ENCODE assay signal across 8 cellular contexts in genomic region chr2:128090909-128091690, GRCh38. TPM values are rescaled to one million over a fixed set of nuclear protein-coding genes. Genes with fewer than 3 reads are reported as not detected.
DNase-seq lines count a peak whose midpoint lies in the region; ATAC-seq, FAIRE-seq and TF ChIP-seq lines count a peak whose summit lies in the region.

TSS of gene UGGT1 (plus strand) at chr2:128091200. CDS start at chr2:128091358, 158 bp downstream.

- peaks cover 12 to 43% of the 10 kb centered on the region in 2 experiments for H3K79me2 ChIP-seq in H1 (ENCODE audit: control insufficient read depth in 1 of 2, insufficient read depth in 2 of 2, low read length in 2 of 2)

- H3K4me1 ChIP-seq in H1 (replicated peaks in 1 of 4; ENCODE audit: control insufficient read depth in 3 of 4, insufficient read depth in 4 of 4, low read length in 3 of 4) = no peaks in the 10 kb centered on the region

- no peaks in the 10 kb centered on the region for H3K9me3 Mint-ChIP-seq in memory B cell

- peaks cover 5% of the 10 kb centered on the region; the same call in 1 of the 2 replicates for H3K79me1 ChIP-seq in H1 (ENCODE audit: low read depth, low read length)

- peak within 1 kb of the TSS; percentile 62 for H3K56ac ChIP-seq in H1 (replicated peaks; ENCODE audit: insufficient read length, low read depth, low read length)

- peak within 1 kb of the TSS; percentile 51 for H2BK120ac ChIP-seq in H1 (replicated peaks; ENCODE audit: low read depth, low read length)

- 0 out of 2 replicates have a peak, but pooled peaks cover 3% of the 10 kb centered on the region for H3K23me2 ChIP-seq in H1 (ENCODE audit: low read depth, low read length)

- H3K4me2 ChIP-seq in H1 (ENCODE audit: insufficient read depth in 1 of 2, low read depth in 2 of 2, low read length in 2 of 2) = peak within 1 kb of the TSS; percentile 87 to 90

- no peak for TF ChIP-seq EP300 in H1 (IDR thresholded peaks at IDR 0.05; ENCODE audit: borderline replicate concordance in 1 of 2, low read depth in 2 of 2, low read length in 2 of 2)

- H3K9me3 ChIP-seq in H1 (ENCODE audit: insufficient read depth in 2 of 2, low read depth in 1 of 2, low read length in 1 of 2) = no peaks in the 10 kb centered on the region

- H3K4me3 Mint-ChIP-seq in memory B cell = peak within 1 kb of the TSS; percentile 88

- no peak within 1 kb of the TSS; the same call in 1 of the 2 replicates for H2BK5ac ChIP-seq in H1 (ENCODE audit: low read depth, low read length)

- H3K27me3 Mint-ChIP-seq in memory B cell = no peaks in the 10 kb centered on the region

- WGBS in H1 (ENCODE audit: extremely low coverage in 1 of 2, insufficient coverage in 1 of 2, insufficient read length in 1 of 2, insufficient replicate concordance in 2 of 2, low coverage in 1 of 2, low lambda C conversion rate in 2 of 2, missing lambda C conversion rate in 1 of 2), 2 experiments = 1% methylated on average over 59 of the region's 59 CpGs; no CpG with 5 or more reads in 1 of the 2 experiments

- ATAC-seq in GM21360 (IDR thresholded peaks at IDR 0.05; ENCODE audit: unreplicated experiment) = peak; percentile 90
- peak; percentile 97 for ATAC-seq in memory B cell (ENCODE audit: low read depth)

- H3K27ac Mint-ChIP-seq in memory B cell = peak within 1 kb of the TSS; percentile 87

- H4K5ac ChIP-seq in H1 (ENCODE audit: insufficient read length, low read depth, low read length) = peak within 1 kb of the TSS; percentile 60

- peak within 1 kb of the TSS; percentile 87; the same call in 1 of the 2 replicates for H4K8ac ChIP-seq in H1 (ENCODE audit: extremely low read depth, insufficient read depth, low read length)

- FAIRE-seq in H1 (lab: Jason Lieb, UNC) = peak; percentile 24

- TF ChIP-seq CTCF in H1 (IDR thresholded peaks at IDR 0.05; ENCODE audit: control extremely low read depth in 1 of 3, insufficient read depth in 1 of 3, low read depth in 1 of 3, low read length in 3 of 3) = no peak

- DNase-seq in COLO668 (lab: John Stamatoyannopoulos, UW; ENCODE audit: unreplicated experiment) = peak; percentile 96
- peak; percentile 98 for DNase-seq in HT1080 (ENCODE audit: low read depth)
- peak; percentile 98 for DNase-seq in NOMO-1 treated with DMSO at 0.1 percent for 48 hours (lab: John Stamatoyannopoulos, UW; ENCODE audit: unreplicated experiment)
- peak; percentile 82 to 90 for DNase-seq in activated CD8-positive, alpha-beta memory T cell treated with anti-CD3 and anti-CD28 coated beads for 4 hours (ENCODE audit: low read depth in 2 of 2)
- peak; percentile 89 to 94 for DNase-seq in H1 (ENCODE audit: low read depth in 1 of 2, low spot score in 2 of 2)
- DNase-seq in memory B cell (ENCODE audit: low spot score in 2 of 2) = peak; percentile 87 to 89
- DNase-seq in stimulated activated CD8-positive, alpha-beta memory T cell treated with anti-CD3 and anti-CD28 coated beads, Interleukin-12 subunit alpha, Interleukin-12 subunit beta, amount 100 ng/mL, for 24 hours (ENCODE audit: extremely low read depth) = peak; percentile 77

- peak within 1 kb of the TSS; percentile 87 for H4K91ac ChIP-seq in H1 (replicated peaks; ENCODE audit: insufficient read length, low read length)

- H2BK20ac ChIP-seq in H1 (ENCODE audit: low read length) = no peak within 1 kb of the TSS

- CTCF ChIA-PET in H1 (lab: Charles Lee; ENCODE audit: partially characterized antibody) = interaction anchor here (0.5 to 2.2 kb wide), 10 partner anchors 9 to 300 kb away, joined by 3 to 9 read pairs (median 4); no protein-coding TSS in a partner anchor

- no peak within 1 kb of the TSS for H2BK15ac ChIP-seq in H1 (ENCODE audit: low read length)

- H3K14ac ChIP-seq in H1 (ENCODE audit: insufficient read length) = no peak within 1 kb of the TSS

- no peak within 1 kb of the TSS for H3K18ac ChIP-seq in H1 (ENCODE audit: extremely low read depth, low read length)

- TF ChIP-seq POLR2A in H1 (IDR thresholded peaks at IDR 0.05; ENCODE audit: control extremely low read depth in 1 of 2, low read depth in 2 of 2, low read length in 2 of 2) = peak; percentile 92 to 93

- H2AK5ac ChIP-seq in H1 (ENCODE audit: low read depth, low read length) = no peak within 1 kb of the TSS

- peak within 1 kb of the TSS; percentile 37; the same call in 1 of the 2 replicates for H3K27ac ChIP-seq in H1 (ENCODE audit: low read depth, low read length)

- H3K4me3 ChIP-seq in H1 (ENCODE audit: extremely low read depth in 1 of 4, insufficient read depth in 2 of 4, low read depth in 3 of 4, low read length in 4 of 4) = peak within 1 kb of the TSS; percentile 86 to 90 (median 88)

- peaks cover 2% of the 10 kb centered on the region for H3K36me3 Mint-ChIP-seq in memory B cell

- peak within 1 kb of the TSS; percentile 44 for H3K4ac ChIP-seq in H1 (replicated peaks; ENCODE audit: insufficient read length, low read depth, low read length)

- no peak within 1 kb of the TSS for H3K23ac ChIP-seq in H1 (ENCODE audit: insufficient read length)

- H2AFZ ChIP-seq in H1 (ENCODE audit: low read length) = peak within 1 kb of the TSS; percentile 91

- H2BK12ac ChIP-seq in H1 (ENCODE audit: low read depth, low read length) = no peak within 1 kb of the TSS

- H3K27me3 ChIP-seq in H1 (replicated peaks in 1 of 4; ENCODE audit: control insufficient read depth in 3 of 4, extremely low read depth in 1 of 4, insufficient read depth in 3 of 4, low read length in 3 of 4) = no peaks in the 10 kb centered on the region

- POLR2A ChIA-PET in H1 (lab: Charles Lee; ENCODE audit: partially characterized antibody) = interaction anchor here (0.8 to 1.5 kb wide), 11 partner anchors 9 to 103 kb away, joined by 3 to 5 read pairs (median 3); partner anchors contain the start of gene SAP130

- H4K20me1 ChIP-seq in H1 (replicated peaks in 1 of 2; ENCODE audit: control insufficient read depth in 1 of 2, insufficient read depth in 2 of 2, low read length in 2 of 2) = peaks cover 3 to 4% of the 10 kb centered on the region in 2 experiments

- peaks cover 14% of the 10 kb centered on the region for H3K4me1 Mint-ChIP-seq in memory B cell

- peaks cover 0 to 3% (median 0%) of the 10 kb centered on the region in 4 experiments; a peak in 1 of 8 replicates for H3K36me3 ChIP-seq in H1 (ENCODE audit: control insufficient read depth in 2 of 4, insufficient read depth in 4 of 4, low read length in 3 of 4)

- H3K9ac ChIP-seq in H1 (replicated peaks in 1 of 4; ENCODE audit: extremely low read depth in 1 of 4, low read depth in 3 of 4, low read length in 3 of 4) = peak within 1 kb of the TSS; percentile 68 to 84 (median 72)

- TF ChIP-seq RAD21 in H1 (IDR thresholded peaks at IDR 0.05 in 1 of 2, conservative IDR thresholded peaks at IDR 0.05 in 1 of 2; ENCODE audit: low read depth in 2 of 2, low read length in 2 of 2) = no peak

TF ChIP-seq in H1, 55 proteins besides CTCF, POLR2A, EP300 and RAD21 (continues in another document):
- TF ChIP-seq EGR1 (IDR thresholded peaks at IDR 0.05; ENCODE audit: borderline replicate concordance, low read depth, low read length) (peak; percentile 80), POLR2AphosphoS5 (IDR thresholded peaks at IDR 0.05; ENCODE audit: low read depth, low read length) (peak; percentile 75), HDAC6 (IDR thresholded peaks at IDR 0.05; ENCODE audit: low read depth, low read length) (no peak), ASH2L (IDR thresholded peaks at IDR 0.05; ENCODE audit: low read length) (peak; percentile 93), GTF2F1 (IDR thresholded peaks at IDR 0.05; ENCODE audit: borderline replicate concordance, low read depth, low read length) (no peak), SP2 (IDR thresholded peaks at IDR 0.05; ENCODE audit: low read length) (peak; percentile 86), CEBPB (IDR thresholded peaks at IDR 0.05; ENCODE audit: low read depth, low read length) (no peak), GABPA (IDR thresholded peaks at IDR 0.05; ENCODE audit: borderline replicate concordance, insufficient read depth, low read length) (peak; percentile 88), MAX (IDR thresholded peaks at IDR 0.05) (peak; percentile 94), SAP30 (IDR thresholded peaks at IDR 0.05; ENCODE audit: insufficient read depth, insufficient replicate concordance, low read length) (peak; percentile 69), CHD2 (IDR thresholded peaks at IDR 0.05; ENCODE audit: low read length) (0 out of 2 replicates have a peak, but pooled peaks have one; percentile 24), SIN3A (conservative IDR thresholded peaks at IDR 0.05 in 1 of 2, IDR thresholded peaks at IDR 0.05 in 1 of 2; ENCODE audit: low read depth in 1 of 2, low read length in 2 of 2) (peak; percentile 67 to 94; a peak in 3 of 4 replicates), BCL11A (IDR thresholded peaks at IDR 0.05; ENCODE audit: low read depth in 2 of 2, low read length in 2 of 2) (no peak), SP1 (IDR thresholded peaks at IDR 0.05; ENCODE audit: low read depth, low read length) (peak; percentile 24; the same call in 1 of the 2 replicates), HDAC2 (IDR thresholded peaks at IDR 0.05; ENCODE audit: borderline replicate concordance in 1 of 2, low read depth in 2 of 2, low read length in 2 of 2) (peak in 1 of 2 experiments; percentile 97; a peak in 2 of 4 replicates), NANOG (IDR thresholded peaks at IDR 0.05; ENCODE audit: insufficient read depth, low read depth, low read length, poor library complexity, severe bottlenecking) (no peak), RFX5 (IDR thresholded peaks at IDR 0.05; ENCODE audit: borderline replicate concordance, low read depth, low read length) (no peak), SRF (IDR thresholded peaks at IDR 0.05; ENCODE audit: low read depth, low read length) (no peak), TBP (IDR thresholded peaks at IDR 0.05; ENCODE audit: low read depth, low read length) (peak; percentile 93), TEAD4 (IDR thresholded peaks at IDR 0.05; ENCODE audit: low read depth, low read length) (peak; percentile 2; the same call in 1 of the 2 replicates)

RNA-seq across cellular contexts. Expression of gene UGGT1, which starts in this region (rescaled TPM):
- 48.1 and 58.0 TPM in 2 replicates for total RNA-seq in HT1080 (2014; rRNA removed; shearing (Covaris generic))
- polyA plus RNA-seq in HT1080 (2015; cell fraction: cytosol; rRNA removed) = 33.6 and 37.5 TPM in 2 replicates
- 232 and 269 TPM in 2 replicates for polyA plus RNA-seq in HT1080 (2015; cell fraction: nucleus; rRNA removed)
- total RNA-seq in H1 (2021; fragmentation: NEBNext Ultra II Directional; extraction: Animal tissue kit (Norgen Biotek cat#: 25700)) = 57.3 and 61.2 TPM in 2 replicates
- polyA plus RNA-seq in H1 (2011; rRNA removed) = 13.8 and 14.9 TPM in 2 replicates
- polyA plus RNA-seq in H1 (2011; cell fraction: cytosol; rRNA removed) = 18.2 TPM
- polyA plus RNA-seq in H1 (2011; cell fraction: nucleus; rRNA removed) = 30.4 TPM
- 19.6 to 31.8 TPM (median 27.5 TPM) in 4 replicates for polyA plus RNA-seq in H1 (2012, experiment 1 of 2)
- polyA plus RNA-seq in H1 (2012, experiment 2 of 2) = 2.1 TPM
- 67.4 TPM for polyA plus RNA-seq in H1 (2013, experiment 1 of 2)
- 59.5 TPM for polyA plus RNA-seq in H1 (2013, experiment 2 of 2)
- 38.8 and 55.0 TPM in 2 replicates for polyA minus RNA-seq in H1 (2011; rRNA and poly(A)+ RNA removed)
- polyA minus RNA-seq in H1 (2011; cell fraction: cytosol; rRNA and poly(A)+ RNA removed) = 35.5 TPM
- polyA minus RNA-seq in H1 (2011; cell fraction: nucleus; rRNA and poly(A)+ RNA removed) = 53.6 TPM

Comparison
In these comparisons a context has a peak if more than half of its experiments do, and no peak if none do; other contexts are left out.
1. Peak in every context shown above with its lines: DNase-seq, ATAC-seq, H3K4me3 ChIP-seq and H3K27ac ChIP-seq.